In genomic region chr9:12776775-12777055, GRCh38 we compare ENCODE assay signal across 1 cellular context.
TF ChIP-seq lines count a peak whose summit lies in the region.

No MANE protein-coding gene starts in this region.

TF ChIP-seq in WTC11, 78 proteins besides CTCF, POLR2A, EP300 and RAD21 (continued from another document):
- TF ChIP-seq AFF4 (CRISPR knock-in tag; IDR thresholded peaks at IDR 0.05; ENCODE audit: borderline replicate concordance) (no peak), ZNF138 (CRISPR knock-in tag; conservative IDR thresholded peaks at IDR 0.05) (no peak)
